In genomic region chr6:151032034-151032433, GRCh38 we compare ENCODE assay signal across 31 cellular contexts.
"Had no signal": no experiment of that assay in that cellular context is flagged by ENCODE, and none has a peak within 500 bp of the region (broad histone marks: within the 10 kb centered on the region; RNA-seq: fewer than 3 reads in every experiment).

No MANE protein-coding gene starts in this region.

- H3K27me3 ChIP-seq: adrenal gland, body of pancreas, breast epithelium, SJCRH30 had no signal

- H3K27ac ChIP-seq: adrenal gland, body of pancreas, breast epithelium, SJCRH30, SK-N-MC had no signal

- H3K27me3 Mint-ChIP-seq: activated CD4-positive, alpha-beta memory T cell treated with anti-CD3 and anti-CD28 coated beads, Interleukin-2, amount 10 ng/mL, durations not matched to agents 7 days and 5 days; activated CD8-positive, alpha-beta memory T cell treated with anti-CD3 and anti-CD28 coated beads, Interleukin-2, amount 10 ng/mL, durations not matched to agents 7 days and 5 days had no signal

- DNase-seq: activated CD4-positive, alpha-beta memory T cell treated with anti-CD3 and anti-CD28 coated beads, Interleukin-2, amount 10 ng/mL, durations not matched to agents 7 days and 5 days; activated CD4-positive, alpha-beta T cell treated with anti-CD3 and anti-CD28 coated beads for 4 hours; activated CD4-positive, alpha-beta T cell treated with anti-CD3 and anti-CD28 coated beads, Interleukin-2, amount 50 U/mL, for 1 hour; activated CD8-positive, alpha-beta memory T cell treated with anti-CD3 and anti-CD28 coated beads for 24 hours; activated CD8-positive, alpha-beta memory T cell treated with anti-CD3 and anti-CD28 coated beads, Interleukin-2, amount 10 ng/mL, durations not matched to agents 7 days and 5 days; activated CD8-positive, alpha-beta memory T cell treated with anti-CD3 and anti-CD28 coated beads, Interleukin-2, amount 50 U/mL, for 48 hours; activated gamma-delta T cell treated with Interleukin-2 at 50 U/mL for 16 hours; activated naive CD4-positive, alpha-beta T cell treated with anti-CD3 and anti-CD28 coated beads for 36 hours; activated T-cell treated with anti-CD3 and anti-CD28 coated beads, Interleukin-2, amount 50 U/mL, for 1 hour; body of pancreas; Karpas-422; NCI-H1105; NCI-H1417 treated with DMSO at 0.1 percent for 48 hours; NCI-H1930; NCI-H2081 treated with DMSO at 0.1 percent for 48 hours; NCI-H226; NCI-H446 treated with DMSO at 0.1 percent for 48 hours; NCI-H524; SHP77; SJCRH30; T1000 had no signal

- H3K9me3 Mint-ChIP-seq: activated naive CD4-positive, alpha-beta T cell treated with anti-CD3 and anti-CD28 coated beads for 36 hours; activated naive CD4-positive, alpha-beta T cell treated with anti-CD3 and anti-CD28 coated beads, Interleukin-2, amount 50 U/mL, for 72 hours; activated T-helper 1 cell treated with anti-CD3 and anti-CD28 coated beads, Interleukin-12 subunit alpha, Interleukin-12 subunit beta, Interleukin-2, Interleukin-4 antibody, amounts not matched to agents 30 ng/mL and 10 ng/mL and 1 ng/mL, durations not matched to agents 14 hours and 24 hours and 36 hours had no signal

- H3K4me3 Mint-ChIP-seq: activated CD4-positive, alpha-beta memory T cell treated with anti-CD3 and anti-CD28 coated beads, Interleukin-2, amount 10 ng/mL, durations not matched to agents 7 days and 5 days; activated CD8-positive, alpha-beta memory T cell treated with anti-CD3 and anti-CD28 coated beads, Interleukin-2, amount 10 ng/mL, durations not matched to agents 7 days and 5 days; activated naive CD4-positive, alpha-beta T cell treated with anti-CD3 and anti-CD28 coated beads for 36 hours; activated T-helper 1 cell treated with anti-CD3 and anti-CD28 coated beads, Interleukin-12 subunit alpha, Interleukin-12 subunit beta, Interleukin-2, Interleukin-4 antibody, amounts not matched to agents 30 ng/mL and 10 ng/mL and 1 ng/mL, durations not matched to agents 14 hours and 24 hours and 36 hours had no signal

- H3K9me3 ChIP-seq: adrenal gland, body of pancreas, breast epithelium had no signal

- H3K4me3 ChIP-seq: adrenal gland, body of pancreas, breast epithelium, K562, SJCRH30, SK-N-MC had no signal

- FAIRE-seq: astrocyte, K562, TTC549 had no signal

- ATAC-seq: activated CD4-positive, CD25-positive, alpha-beta regulatory T cell treated with anti-CD3 and anti-CD28 coated beads, Interleukin-2, amount 50 U/mL, for 24 hours; activated CD8-positive, alpha-beta memory T cell treated with anti-CD3 and anti-CD28 coated beads, Interleukin-2, amount 10 ng/mL, durations not matched to agents 7 days and 5 days; activated naive CD4-positive, alpha-beta T cell treated with anti-CD3 and anti-CD28 coated beads, Interleukin-2, amount 50 U/mL, for 72 hours; K562; Panc1 had no signal

- H3K36me3 ChIP-seq: adrenal gland, breast epithelium had no signal

- H3K27ac Mint-ChIP-seq: activated CD4-positive, alpha-beta memory T cell treated with anti-CD3 and anti-CD28 coated beads, Interleukin-2, amount 10 ng/mL, durations not matched to agents 7 days and 5 days; activated CD8-positive, alpha-beta memory T cell treated with anti-CD3 and anti-CD28 coated beads, Interleukin-2, amount 10 ng/mL, durations not matched to agents 7 days and 5 days; activated naive CD4-positive, alpha-beta T cell treated with anti-CD3 and anti-CD28 coated beads for 36 hours; activated T-helper 1 cell treated with anti-CD3 and anti-CD28 coated beads, Interleukin-12 subunit alpha, Interleukin-12 subunit beta, Interleukin-2, Interleukin-4 antibody, amounts not matched to agents 30 ng/mL and 10 ng/mL and 1 ng/mL, durations not matched to agents 14 hours and 24 hours and 36 hours had no signal

- H3K4me1 ChIP-seq: adrenal gland, breast epithelium had no signal
